ENCODE assay signal across 1 cellular context in genomic region chr18:57241869-57242268, GRCh38.
TF ChIP-seq lines count a peak whose summit lies in the region.

No MANE protein-coding gene starts in this region.

TF ChIP-seq in HepG2, 621 proteins besides CTCF, POLR2A, EP300 and RAD21 (continued from another document):
- TF ChIP-seq ZNF691 (CRISPR knock-in tag; IDR thresholded peaks at IDR 0.05; ENCODE audit: borderline replicate concordance, low read depth) (no peak), GABPA (IDR thresholded peaks at IDR 0.05; ENCODE audit: low read depth, low read length) (no peak), GABPA (CRISPR knock-in tag; IDR thresholded peaks at IDR 0.05; ENCODE audit: low read depth) (no peak), ZBTB43 (CRISPR knock-in tag; conservative IDR thresholded peaks at IDR 0.05) (no peak), KLF16 (CRISPR knock-in tag; IDR thresholded peaks at IDR 0.05) (no peak), ZNF772 (CRISPR knock-in tag; IDR thresholded peaks at IDR 0.05) (no peak), ZBTB8A (CRISPR knock-in tag; IDR thresholded peaks at IDR 0.05; ENCODE audit: borderline replicate concordance, low read depth) (no peak), IRF1 (CRISPR knock-in tag; IDR thresholded peaks at IDR 0.05; ENCODE audit: low read depth) (no peak), ZFP36L2 (CRISPR knock-in tag; IDR thresholded peaks at IDR 0.05) (no peak), LCORL (IDR thresholded peaks at IDR 0.05) (no peak), LCORL (CRISPR knock-in tag; IDR thresholded peaks at IDR 0.05) (no peak), XBP1 (CRISPR knock-in tag; IDR thresholded peaks at IDR 0.05) (no peak), CERS6 (CRISPR knock-in tag; IDR thresholded peaks at IDR 0.05) (no peak), RBFOX2 (IDR thresholded peaks at IDR 0.05; ENCODE audit: low read depth, low read length) (no peak), EZH2 (conservative IDR thresholded peaks at IDR 0.05; ENCODE audit: low read depth, low read length) (no peak)
TF ChIP-seq in HepG2: peak in this region for 0.
